Comparison of ENCODE assay signal across 15 cellular contexts in the genomic region with DNA sequence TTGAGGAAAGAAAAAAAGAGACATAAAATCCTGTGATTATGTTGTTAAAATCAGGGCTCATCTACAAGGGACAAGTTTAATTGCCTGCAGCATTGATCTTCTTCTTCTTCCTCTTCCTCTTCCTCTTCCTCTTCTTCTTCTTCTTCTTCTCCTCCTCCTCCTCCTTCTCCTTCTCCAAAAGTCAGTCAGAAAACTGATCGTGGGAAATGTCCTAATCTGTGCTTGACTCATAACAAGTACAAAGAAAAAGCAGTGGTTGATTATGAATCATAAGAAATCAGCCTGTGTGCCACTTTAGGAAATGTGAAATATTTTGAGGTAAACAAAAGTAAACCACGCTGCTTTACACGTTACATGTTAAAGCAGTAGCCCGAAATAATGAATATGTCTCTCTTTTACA. TPM values are rescaled to one million over a fixed set of nuclear protein-coding genes. Genes with fewer than 3 reads are reported as not detected.
A peak's percentile ranks its signal among the peaks of the same experiment; 100 is the strongest.
DNase-seq lines count a peak whose midpoint lies in the region; ATAC-seq and TF ChIP-seq lines count a peak whose summit lies in the region.
"Had no signal": no experiment of that assay in that cellular context is flagged by ENCODE, and none has a peak within 500 bp of the region (broad histone marks: within the 10 kb centered on the region; RNA-seq: fewer than 3 reads in every experiment).

No MANE protein-coding gene starts in this region.

- POLR2A ChIA-PET in activated CD8-positive, alpha-beta T cell treated with anti-CD3 and anti-CD28 coated beads for 36 hours (lab: Charles Lee), result interaction anchor here (0.9 to 1.9 kb wide), 2 partner anchors 10 to 102 kb away, joined by 3 to 5 read pairs; no protein-coding TSS in a partner anchor

- H3K27me3 Mint-ChIP-seq in T-helper 17 cell, result peaks cover 12% of the 10 kb centered on the region
- no peaks in the 10 kb centered on the region for H3K27me3 Mint-ChIP-seq in activated CD8-positive, alpha-beta T cell treated with anti-CD3 and anti-CD28 coated beads for 36 hours

- no peak overlapping the region for H3K4me3 Mint-ChIP-seq in T-helper 17 cell
- H3K4me3 Mint-ChIP-seq in activated CD8-positive, alpha-beta T cell treated with anti-CD3 and anti-CD28 coated beads for 36 hours, result no peak overlapping the region
- H3K4me3 Mint-ChIP-seq: activated CD8-positive, alpha-beta T cell treated with anti-CD3 and anti-CD28 coated beads, Interleukin-2, amount 10 ng/mL, durations not matched to agents 7 days and 5 days; T-helper 1 cell treated with Interleukin-12 subunit alpha and Interleukin-12 subunit beta and Interleukin-4 antibody, amounts not matched to agents 30 μg/mL and 1 μg/mL, for 36 hours had no signal

- peak overlapping the region; percentile 27 for H3K4me2 ChIP-seq in fibroblast of lung (ENCODE audit: extremely low read depth, insufficient read depth, low read length)

- intact Hi-C loops in activated CD8-positive, alpha-beta T cell treated with anti-CD3 and anti-CD28 coated beads for 36 hours (cut with micrococcal nuclease), result no loop called here

- peak overlapping the region; percentile 74 for H3K27ac Mint-ChIP-seq in T-helper 17 cell
- H3K27ac Mint-ChIP-seq in activated CD8-positive, alpha-beta T cell treated with anti-CD3 and anti-CD28 coated beads for 36 hours, result no peak overlapping the region
- H3K27ac Mint-ChIP-seq: activated CD8-positive, alpha-beta T cell treated with anti-CD3 and anti-CD28 coated beads, Interleukin-2, amount 10 ng/mL, durations not matched to agents 7 days and 5 days; activated naive CD4-positive, alpha-beta T cell treated with anti-CD3 and anti-CD28 coated beads, Interleukin-2, amount 50 U/mL, for 72 hours; T-helper 1 cell treated with Interleukin-12 subunit alpha and Interleukin-12 subunit beta and Interleukin-4 antibody, amounts not matched to agents 30 μg/mL and 1 μg/mL, for 36 hours had no signal

- peaks cover 17% of the 10 kb centered on the region for H3K4me1 Mint-ChIP-seq in T-helper 17 cell
- peaks cover 16% of the 10 kb centered on the region for H3K4me1 Mint-ChIP-seq in activated CD8-positive, alpha-beta T cell treated with anti-CD3 and anti-CD28 coated beads for 36 hours (ENCODE audit: low read depth)

- no peaks in the 10 kb centered on the region for H3K27me3 ChIP-seq in fibroblast of lung (ENCODE audit: control insufficient read depth, insufficient read depth, low read length)
- H3K27me3 ChIP-seq in suprapubic skin, result no peaks in the 10 kb centered on the region
- no peaks in the 10 kb centered on the region for H3K27me3 ChIP-seq in SJCRH30
- H3K27me3 ChIP-seq: right atrium auricular region had no signal

- CTCF ChIA-PET in activated CD8-positive, alpha-beta T cell treated with anti-CD3 and anti-CD28 coated beads for 36 hours (lab: Charles Lee), result interaction anchor here (0.9 to 3.9 kb wide), 3 partner anchors 10 to 20 kb away, joined by 6 to 16 read pairs (median 6); partner anchors contain the start of gene COMMD8

- no peak for TF ChIP-seq POLR2A in suprapubic skin (IDR thresholded peaks at IDR 0.05)

- H3K4me3 ChIP-seq in fibroblast of lung (replicated peaks in 1 of 4; ENCODE audit: control extremely low read depth in 1 of 4, insufficient read depth in 1 of 4, low read depth in 3 of 4, low read length in 4 of 4), result no peak overlapping the region
- H3K4me3 ChIP-seq in suprapubic skin, result no peak overlapping the region
- no peak overlapping the region for H3K4me3 ChIP-seq in SJCRH30
- H3K4me3 ChIP-seq: right atrium auricular region had no signal

- WGBS in suprapubic skin, result 51% methylated on average over 4 of the region's 4 CpGs

- H3K9me3 ChIP-seq in T-helper 17 cell (ENCODE audit: control insufficient read depth, low read length, poor library complexity, severe bottlenecking) (no peaks in the 10 kb centered on the region), fibroblast of lung (ENCODE audit: control insufficient read depth, insufficient read depth, low read depth, low read length) (no peaks in the 10 kb centered on the region), suprapubic skin (no peaks in the 10 kb centered on the region), SJCRH30 (replicated peaks) (no peaks in the 10 kb centered on the region)
- H3K9me3 ChIP-seq: right atrium auricular region had no signal

- H3K9ac ChIP-seq in fibroblast of lung (ENCODE audit: insufficient read depth, low read length), result no peak overlapping the region

- peaks cover 6% of the 10 kb centered on the region for H3K79me2 ChIP-seq in fibroblast of lung (ENCODE audit: control insufficient read depth, insufficient read depth, low read length)

- ATAC-seq in T-helper 17 cell, result no peak
- ATAC-seq in activated CD8-positive, alpha-beta T cell treated with anti-CD3 and anti-CD28 coated beads for 36 hours, result no peak
- ATAC-seq: activated CD8-positive, alpha-beta T cell treated with anti-CD3 and anti-CD28 coated beads, Interleukin-2, amount 10 ng/mL, durations not matched to agents 7 days and 5 days; activated naive CD4-positive, alpha-beta T cell treated with anti-CD3 and anti-CD28 coated beads, Interleukin-2, amount 50 U/mL, for 72 hours had no signal

- TF ChIP-seq EP300 in suprapubic skin (IDR thresholded peaks at IDR 0.05), result no peak

- DNase-seq in SIG-M5 treated with dmso at 0.1 percent for 504 hours (lab: John Stamatoyannopoulos, UW; ENCODE audit: unreplicated experiment), result peak; percentile 19
- DNase-seq in SIG-M5 (lab: John Stamatoyannopoulos, UW), result no peak
- no peak for DNase-seq in T-helper 17 cell
- DNase-seq in fibroblast of lung (ENCODE audit: low read depth in 2 of 2), result peak; percentile 57 to 75
- no peak for DNase-seq in suprapubic skin (ENCODE audit: low spot score in 2 of 2)
- no peak for DNase-seq in midbrain (lab: John Stamatoyannopoulos, UW)
- DNase-seq in activated CD8-positive, alpha-beta T cell treated with anti-CD3 and anti-CD28 coated beads for 36 hours, result no peak
- DNase-seq in SJCRH30, result no peak
- DNase-seq: 8988T; activated CD8-positive, alpha-beta T cell treated with anti-CD3 and anti-CD28 coated beads, Interleukin-2, amount 10 ng/mL, durations not matched to agents 7 days and 5 days; effector CD8-positive, alpha-beta T cell; NCI-H526 had no signal

- H3K27ac ChIP-seq in fibroblast of lung (ENCODE audit: insufficient read depth, low read length) (no peak overlapping the region), suprapubic skin (peak overlapping the region; percentile 96), SJCRH30 (no peak overlapping the region)
- H3K27ac ChIP-seq: right atrium auricular region had no signal

- H2AFZ ChIP-seq in fibroblast of lung (ENCODE audit: low read length), result peak overlapping the region; percentile 15

- no peaks in the 10 kb centered on the region for H3K9me3 Mint-ChIP-seq in activated CD8-positive, alpha-beta T cell treated with anti-CD3 and anti-CD28 coated beads for 36 hours
- H3K9me3 Mint-ChIP-seq: activated naive CD4-positive, alpha-beta T cell treated with anti-CD3 and anti-CD28 coated beads, Interleukin-2, amount 50 U/mL, for 72 hours; T-helper 1 cell treated with Interleukin-12 subunit alpha and Interleukin-12 subunit beta and Interleukin-4 antibody, amounts not matched to agents 30 μg/mL and 1 μg/mL, for 36 hours had no signal

- no peak for TF ChIP-seq CTCF in fibroblast of lung (conservative IDR thresholded peaks at IDR 0.05 in 1 of 2, IDR thresholded peaks at IDR 0.05 in 1 of 2; ENCODE audit: low read depth in 1 of 2, low read length in 2 of 2)
- TF ChIP-seq CTCF in suprapubic skin (IDR thresholded peaks at IDR 0.05), result no peak
- no peak for TF ChIP-seq CTCF in activated CD8-positive, alpha-beta T cell treated with anti-CD3 and anti-CD28 coated beads for 36 hours (IDR thresholded peaks at IDR 0.05)

- peaks cover 8% of the 10 kb centered on the region for H3K4me1 ChIP-seq in fibroblast of lung (ENCODE audit: control insufficient read depth, extremely low read depth, insufficient read depth, low read length)
- H3K4me1 ChIP-seq in suprapubic skin, result peaks cover 42% of the 10 kb centered on the region
- no peaks in the 10 kb centered on the region for H3K4me1 ChIP-seq in SJCRH30

- H3K36me3 ChIP-seq in fibroblast of lung (ENCODE audit: control insufficient read depth, insufficient read depth, low read length) (no peaks in the 10 kb centered on the region), suprapubic skin (no peaks in the 10 kb centered on the region), SJCRH30 (no peaks in the 10 kb centered on the region)
- H3K36me3 ChIP-seq: right atrium auricular region had no signal

- H4K20me1 ChIP-seq in fibroblast of lung (ENCODE audit: control insufficient read depth, extremely low read depth, insufficient read depth, low read length), result no peaks in the 10 kb centered on the region

- H3K36me3 Mint-ChIP-seq in T-helper 17 cell (ENCODE audit: low read depth), result peaks cover 4% of the 10 kb centered on the region
- H3K36me3 Mint-ChIP-seq in activated CD8-positive, alpha-beta T cell treated with anti-CD3 and anti-CD28 coated beads for 36 hours (ENCODE audit: low read depth), result no peaks in the 10 kb centered on the region

RNA-seq across cellular contexts. Expression of gene ATP10D, which starts 2.7 kb away (rescaled TPM):
- total RNA-seq in T-helper 17 cell (1 to 10 TPM; 1.7 to 4.1 TPM), fibroblast of lung (31.3 and 40.8 TPM in 2 replicates), suprapubic skin (10 to 100 TPM; 28.6 to 41.0 (median 34.6) TPM)
- polyA plus RNA-seq in fibroblast of lung, result 24.6 and 29.0 TPM in 2 replicates
- polyA plus RNA-seq in fibroblast of lung (2012), result 14.4 and 17.7 TPM in 2 replicates
- 102 and 118 TPM in 2 replicates for polyA minus RNA-seq in fibroblast of lung (ENCODE audit: low replicate concordance)
- 1 to 10 TPM; 4.1 to 4.7 TPM for total RNA-seq in activated CD8-positive, alpha-beta T cell treated with anti-CD3 and anti-CD28 coated beads for 36 hours
- total RNA-seq in SJCRH30 (2014; rRNA removed; shearing (Covaris generic)), result 2.6 and 2.7 TPM in 2 replicates

RNA-seq across cellular contexts. Expression of gene COMMD8, which starts 18.8 kb away (rescaled TPM):
- total RNA-seq in T-helper 17 cell (10 to 100 TPM in 1 of 2 donors, 1 to 10 TPM in 1; 9.9 to 10.1 TPM), fibroblast of lung (23.6 and 29.6 TPM in 2 replicates), suprapubic skin (10 to 100 TPM; 10.1 to 18.5 (median 11.0) TPM)
- polyA plus RNA-seq in fibroblast of lung, result 30.2 and 31.5 TPM in 2 replicates
- 25.8 and 27.9 TPM in 2 replicates for polyA plus RNA-seq in fibroblast of lung (2012)
- polyA minus RNA-seq in fibroblast of lung (ENCODE audit: low replicate concordance), result 0.59 TPM in 1 of 2 replicates, not detected in the other
- total RNA-seq in activated CD8-positive, alpha-beta T cell treated with anti-CD3 and anti-CD28 coated beads for 36 hours, result 10 to 100 TPM; 30.5 to 32.8 TPM
- total RNA-seq in SJCRH30 (2014; rRNA removed; shearing (Covaris generic)), result 17.0 and 18.5 TPM in 2 replicates

Comparison
In these comparisons a context has a peak if more than half of its experiments do, and no peak if none do; other contexts are left out.
1. DNase-seq: peak in SIG-M5 treated with dmso at 0.1 percent for 504 hours (single experiment) and fibroblast of lung (2 of 2); none in SIG-M5 (single experiment), T-helper 17 cell (0 of 3), suprapubic skin (0 of 2), midbrain (single experiment), activated CD8-positive, alpha-beta T cell treated with anti-CD3 and anti-CD28 coated beads for 36 hours (single experiment) and SJCRH30 (0 of 2).